26 cellular contexts compared by ENCODE assay signal in the genomic region with DNA sequence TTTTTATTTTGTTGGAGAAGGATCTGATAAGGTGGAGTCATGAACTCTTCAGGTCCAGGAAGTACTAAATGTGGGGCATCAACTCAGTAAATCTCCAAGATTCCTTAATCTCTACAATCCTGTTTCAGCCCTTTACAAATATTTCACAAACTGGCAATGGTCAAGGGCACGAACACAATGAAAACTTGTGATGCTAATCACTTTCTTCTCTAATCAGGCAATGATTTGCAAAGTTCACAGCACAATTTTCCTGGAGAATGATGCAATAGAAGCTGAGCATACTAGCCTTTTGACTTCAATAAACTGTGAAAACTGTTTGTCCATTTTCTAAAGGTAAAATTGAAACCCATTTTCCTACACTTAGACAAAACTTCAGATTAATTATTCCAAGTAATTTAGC. TPM values are rescaled to one million over a fixed set of nuclear protein-coding genes. Genes with fewer than 3 reads are reported as not detected.
A peak's percentile ranks its signal among the peaks of the same experiment; 100 is the strongest.
DNase-seq lines count a peak whose midpoint lies in the region; ATAC-seq, FAIRE-seq and TF ChIP-seq lines count a peak whose summit lies in the region.
"Had no signal": no experiment of that assay in that cellular context is flagged by ENCODE, and none has a peak within 500 bp of the region (broad histone marks: within the 10 kb centered on the region; RNA-seq: fewer than 3 reads in every experiment).

No MANE protein-coding gene starts in this region.

- peaks cover 0 to 3% (median 0%) of the 10 kb centered on the region in 5 donors for H3K27me3 Mint-ChIP-seq in naive thymus-derived CD4-positive, alpha-beta T cell

- POLR2A ChIA-PET in naive thymus-derived CD4-positive, alpha-beta T cell (lab: Charles Lee): no interaction called here

- no peaks in the 10 kb centered on the region for H3K36me3 ChIP-seq in body of pancreas (replicated peaks in 1 of 2; ENCODE audit: insufficient read depth in 1 of 2, low read depth in 2 of 2)
- H3K36me3 ChIP-seq in pancreas: no peaks in the 10 kb centered on the region
- no peaks in the 10 kb centered on the region for H3K36me3 ChIP-seq in vagina
- no peaks in the 10 kb centered on the region for H3K36me3 ChIP-seq in naive thymus-derived CD4-positive, alpha-beta T cell (ENCODE audit: control insufficient read depth in 2 of 3, insufficient read depth in 3 of 3, low read length in 3 of 3)
- H3K36me3 ChIP-seq: BLaER1, Peyer's patch had no signal

- H3K9me3 Mint-ChIP-seq in naive thymus-derived CD4-positive, alpha-beta T cell: no peaks in the 10 kb centered on the region
- no peaks in the 10 kb centered on the region for H3K9me3 Mint-ChIP-seq in activated naive CD4-positive, alpha-beta T cell treated with anti-CD3 and anti-CD28 coated beads, Interleukin-2, amount 50 U/mL, for 72 hours
- H3K9me3 Mint-ChIP-seq: CD4-positive, alpha-beta T cell had no signal

- DNase-seq in HT-29 (ENCODE audit: low spot score) (peak; percentile 31), body of pancreas (peak in 1 of 4 donors; percentile 10), pancreas (no peak), vagina (ENCODE audit: extremely low spot score in 2 of 2) (no peak)
- no peak for DNase-seq in naive thymus-derived CD4-positive, alpha-beta T cell
- DNase-seq in activated naive CD4-positive, alpha-beta T cell treated with anti-CD3 and anti-CD28 coated beads, Interleukin-2, amount 50 U/mL, for 72 hours (ENCODE audit: low spot score in 2 of 2): no peak
- DNase-seq: CD4-positive, alpha-beta T cell; DMS79; GF-D8; H7; MM.1S; NCI-H2029; NCI-H526 treated with DMSO at 0.1 percent for 48 hours; Peyer's patch; SIG-M5 had no signal

- WGBS in body of pancreas, 2 donors: 20 to 28% methylated on average over 1 of the region's 1 CpG
- 14 to 17% methylated on average over 1 of the region's 1 CpG for WGBS in pancreas, 2 donors

- no peaks in the 10 kb centered on the region for H3K27me3 ChIP-seq in body of pancreas
- H3K27me3 ChIP-seq in pancreas: no peaks in the 10 kb centered on the region
- no peaks in the 10 kb centered on the region for H3K27me3 ChIP-seq in vagina
- H3K27me3 ChIP-seq in naive thymus-derived CD4-positive, alpha-beta T cell (ENCODE audit: control insufficient read depth in 2 of 2, insufficient read depth in 2 of 2, low read length in 2 of 2): no peaks in the 10 kb centered on the region
- H3K27me3 ChIP-seq: BLaER1, Peyer's patch had no signal

- no peaks in the 10 kb centered on the region for H3K9me3 ChIP-seq in body of pancreas
- no peaks in the 10 kb centered on the region for H3K9me3 ChIP-seq in pancreas
- H3K9me3 ChIP-seq in vagina: no peaks in the 10 kb centered on the region
- no peaks in the 10 kb centered on the region for H3K9me3 ChIP-seq in naive thymus-derived CD4-positive, alpha-beta T cell (ENCODE audit: control insufficient read depth in 2 of 3, low read length in 3 of 3)
- H3K9me3 ChIP-seq: BLaER1, Peyer's patch had no signal

- no peak overlapping the region for H3K27ac Mint-ChIP-seq in naive thymus-derived CD4-positive, alpha-beta T cell
- H3K27ac Mint-ChIP-seq in activated naive CD4-positive, alpha-beta T cell treated with anti-CD3 and anti-CD28 coated beads, Interleukin-2, amount 50 U/mL, for 72 hours: no peak overlapping the region
- H3K27ac Mint-ChIP-seq: CD4-positive, alpha-beta T cell had no signal

- H3K27ac ChIP-seq in VCaP: peak overlapping the region; percentile 57
- H3K27ac ChIP-seq in body of pancreas: peak overlapping the region in 3 of 4 donors; percentile 14 to 50 (median 44)
- peak overlapping the region in 2 of 4 donors; percentile 19 to 64 for H3K27ac ChIP-seq in pancreas
- no peak overlapping the region for H3K27ac ChIP-seq in vagina
- H3K27ac ChIP-seq in naive thymus-derived CD4-positive, alpha-beta T cell (ENCODE audit: low read depth, low read length): no peak overlapping the region
- H3K27ac ChIP-seq: BLaER1, KMS-11, Peyer's patch, SK-N-MC had no signal

- intact Hi-C loops in body of pancreas (cut with DNase I) (no loop called here), pancreas (cut with DNase I) (no loop called here), vagina (cut with DNase I) (no loop called here)
- intact Hi-C loops in naive thymus-derived CD4-positive, alpha-beta T cell (cut with micrococcal nuclease): no loop called here

- TF ChIP-seq CTCF in VCaP (conservative IDR thresholded peaks at IDR 0.05): no peak
- no peak for TF ChIP-seq CTCF in body of pancreas (IDR thresholded peaks at IDR 0.05)
- no peak for TF ChIP-seq CTCF in pancreas (IDR thresholded peaks at IDR 0.05)
- TF ChIP-seq CTCF in vagina (IDR thresholded peaks at IDR 0.05): no peak

- no peaks in the 10 kb centered on the region for H3K36me3 Mint-ChIP-seq in naive thymus-derived CD4-positive, alpha-beta T cell
- H3K36me3 Mint-ChIP-seq in activated naive CD4-positive, alpha-beta T cell treated with anti-CD3 and anti-CD28 coated beads, Interleukin-2, amount 50 U/mL, for 72 hours: no peaks in the 10 kb centered on the region

- no peak overlapping the region for H3K4me3 ChIP-seq in body of pancreas
- H3K4me3 ChIP-seq in pancreas: no peak overlapping the region
- H3K4me3 ChIP-seq in vagina: no peak overlapping the region
- no peak overlapping the region for H3K4me3 ChIP-seq in naive thymus-derived CD4-positive, alpha-beta T cell (ENCODE audit: low read length)
- H3K4me3 ChIP-seq: BLaER1, Peyer's patch, SK-N-MC had no signal

- H3K4me1 ChIP-seq in body of pancreas (peaks cover 24% of the 10 kb centered on the region), pancreas (peaks cover 0 to 18% (median 17%) of the 10 kb centered on the region in 3 donors), vagina (no peaks in the 10 kb centered on the region)
- H3K4me1 ChIP-seq in naive thymus-derived CD4-positive, alpha-beta T cell (ENCODE audit: control insufficient read depth in 2 of 2, insufficient read depth in 2 of 2, low read length in 2 of 2): no peaks in the 10 kb centered on the region
- H3K4me1 ChIP-seq: Peyer's patch had no signal

- no peak for FAIRE-seq in pancreas (lab: Jason Lieb, UNC)
- FAIRE-seq: A204.1, GM12892, GM19239, HTR-8/SVneo had no signal

- no peak for TF ChIP-seq POLR2A in body of pancreas (IDR thresholded peaks at IDR 0.05)
- no peak for TF ChIP-seq POLR2A in vagina (IDR thresholded peaks at IDR 0.05)

- CTCF ChIA-PET in naive thymus-derived CD4-positive, alpha-beta T cell (lab: Charles Lee): no interaction called here

- H3K4me3 Mint-ChIP-seq in naive thymus-derived CD4-positive, alpha-beta T cell: no peak overlapping the region
- H3K4me3 Mint-ChIP-seq: CD4-positive, alpha-beta T cell had no signal

- ATAC-seq in body of pancreas (peak; percentile 63), pancreas (peak; percentile 19 to 32 (median 30)), GM19023 (IDR thresholded peaks at IDR 0.05; ENCODE audit: unreplicated experiment) (no peak)
- no peak for ATAC-seq in naive thymus-derived CD4-positive, alpha-beta T cell
- no peak for ATAC-seq in activated naive CD4-positive, alpha-beta T cell treated with anti-CD3 and anti-CD28 coated beads, Interleukin-2, amount 50 U/mL, for 72 hours

- peaks cover 0 to 5% (median 1%) of the 10 kb centered on the region in 7 donors for H3K4me1 Mint-ChIP-seq in naive thymus-derived CD4-positive, alpha-beta T cell

RNA-seq across cellular contexts. Expression of gene GDF9, which starts 16.9 kb away (rescaled TPM):
- 0.05 and 0.26 TPM in 2 replicates for total RNA-seq in HT-29 (2014; rRNA removed; shearing (Covaris generic))
- total RNA-seq in body of pancreas: under 1 TPM; 0.26 to 0.33 TPM
- total RNA-seq in pancreas: under 1 TPM; 0.19 to 0.93 (median 0.31) TPM
- polyA plus RNA-seq in pancreas: 1 to 10 TPM in 1 of 2 donors, under 1 TPM in 1; 0.42 to 1.1 TPM
- total RNA-seq in vagina: not detected
- 1 to 10 TPM in 4 of 5 experiments, under 1 TPM in 1; 0.48 to 2.0 (median 1.6) TPM for total RNA-seq in naive thymus-derived CD4-positive, alpha-beta T cell
- under 1 TPM; 0.43 to 0.53 TPM for polyA plus RNA-seq in naive thymus-derived CD4-positive, alpha-beta T cell
- total RNA-seq in activated naive CD4-positive, alpha-beta T cell treated with anti-CD3 and anti-CD28 coated beads, Interleukin-2, amount 50 U/mL, for 72 hours: 1 to 10 TPM; 1.1 to 1.3 TPM

RNA-seq across cellular contexts. Expression of gene UQCRQ, which starts 17.1 kb away (rescaled TPM):
- 227 and 266 TPM in 2 replicates for total RNA-seq in HT-29 (2014; rRNA removed; shearing (Covaris generic))
- 10 to 100 TPM; 55.3 to 84.4 TPM for total RNA-seq in body of pancreas
- total RNA-seq in pancreas: 100 to 1,000 TPM; 133 to 235 (median 189) TPM
- 100 to 1,000 TPM; 208 to 216 TPM for polyA plus RNA-seq in pancreas
- 189 TPM for total RNA-seq in vagina
- 100 to 1,000 TPM; 101 to 338 (median 110) TPM for total RNA-seq in naive thymus-derived CD4-positive, alpha-beta T cell
- polyA plus RNA-seq in naive thymus-derived CD4-positive, alpha-beta T cell: 100 to 1,000 TPM; 556 to 584 TPM
- total RNA-seq in activated naive CD4-positive, alpha-beta T cell treated with anti-CD3 and anti-CD28 coated beads, Interleukin-2, amount 50 U/mL, for 72 hours: 100 to 1,000 TPM; 396 to 399 TPM

RNA-seq across cellular contexts. Expression of gene SHROOM1, which starts 18.9 kb away (rescaled TPM):
- total RNA-seq in HT-29 (2014; rRNA removed; shearing (Covaris generic)): 48.0 and 61.2 TPM in 2 replicates
- total RNA-seq in body of pancreas (10 to 100 TPM; 19.5 to 27.4 TPM), pancreas (10 to 100 TPM; 10.7 to 14.7 (median 11.6) TPM), vagina (17.7 TPM)
- 10 to 100 TPM; 30.9 to 62.0 TPM for polyA plus RNA-seq in pancreas
- 1 to 10 TPM in 3 of 5 experiments, under 1 TPM in 1, not detected in 1; 0.11 to 8.9 (median 3.7) TPM for total RNA-seq in naive thymus-derived CD4-positive, alpha-beta T cell
- not detected for polyA plus RNA-seq in naive thymus-derived CD4-positive, alpha-beta T cell
- total RNA-seq in activated naive CD4-positive, alpha-beta T cell treated with anti-CD3 and anti-CD28 coated beads, Interleukin-2, amount 50 U/mL, for 72 hours: 1 to 10 TPM; 1.3 to 2.3 TPM

RNA-seq across cellular contexts. Expression of gene LEAP2, which starts 24.1 kb away (rescaled TPM):
- 0.64 and 1.5 TPM in 2 replicates for total RNA-seq in HT-29 (2014; rRNA removed; shearing (Covaris generic))
- total RNA-seq in body of pancreas: 1 to 10 TPM; 3.4 to 9.6 TPM
- total RNA-seq in pancreas: 1 to 10 TPM in 3 of 6 donors, under 1 TPM in 3; 0.55 to 2.0 (median 1.1) TPM
- polyA plus RNA-seq in pancreas: 1 to 10 TPM; 2.3 to 3.9 TPM
- 4.2 TPM for total RNA-seq in vagina
- 1 to 10 TPM in 4 of 5 experiments, under 1 TPM in 1; 0.91 to 9.9 (median 4.5) TPM for total RNA-seq in naive thymus-derived CD4-positive, alpha-beta T cell
- 1 to 10 TPM in 1 of 2 donors, under 1 TPM in 1; 0.70 to 2.0 TPM for polyA plus RNA-seq in naive thymus-derived CD4-positive, alpha-beta T cell
- 1 to 10 TPM; 1.5 to 3.8 TPM for total RNA-seq in activated naive CD4-positive, alpha-beta T cell treated with anti-CD3 and anti-CD28 coated beads, Interleukin-2, amount 50 U/mL, for 72 hours

RNA-seq across cellular contexts. Expression of gene SOWAHA, which starts 36.2 kb away (rescaled TPM):
- 2.9 and 4.6 TPM in 2 replicates for total RNA-seq in HT-29 (2014; rRNA removed; shearing (Covaris generic))
- total RNA-seq in body of pancreas: 1 to 10 TPM; 7.3 to 9.6 TPM
- total RNA-seq in pancreas: 1 to 10 TPM; 1.5 to 2.8 (median 1.9) TPM
- 1 to 10 TPM; 1.4 to 5.0 TPM for polyA plus RNA-seq in pancreas
- not detected for total RNA-seq in vagina
- total RNA-seq in naive thymus-derived CD4-positive, alpha-beta T cell: under 1 TPM in 1 of 5 experiments, not detected in 4; 0.15 TPM
- polyA plus RNA-seq in naive thymus-derived CD4-positive, alpha-beta T cell: not detected
- not detected for total RNA-seq in activated naive CD4-positive, alpha-beta T cell treated with anti-CD3 and anti-CD28 coated beads, Interleukin-2, amount 50 U/mL, for 72 hours
- total RNA-seq: CD4-positive, alpha-beta T cell; NCI-H460 had no signal
- polyA plus RNA-seq: AG04450 had no signal

Comparison
In these comparisons a context has a peak if more than half of its experiments do, and no peak if none do; other contexts are left out.
1. H3K27ac ChIP-seq: peak in VCaP (single experiment) and body of pancreas (3 of 4); none in vagina (single experiment) and naive thymus-derived CD4-positive, alpha-beta T cell (single experiment).
2. ATAC-seq: peak in body of pancreas (single experiment) and pancreas (4 of 4); none in naive thymus-derived CD4-positive, alpha-beta T cell (single experiment), activated naive CD4-positive, alpha-beta T cell treated with anti-CD3 and anti-CD28 coated beads, Interleukin-2, amount 50 U/mL, for 72 hours (0 of 2) and GM19023 (single experiment).